In the genomic region with DNA sequence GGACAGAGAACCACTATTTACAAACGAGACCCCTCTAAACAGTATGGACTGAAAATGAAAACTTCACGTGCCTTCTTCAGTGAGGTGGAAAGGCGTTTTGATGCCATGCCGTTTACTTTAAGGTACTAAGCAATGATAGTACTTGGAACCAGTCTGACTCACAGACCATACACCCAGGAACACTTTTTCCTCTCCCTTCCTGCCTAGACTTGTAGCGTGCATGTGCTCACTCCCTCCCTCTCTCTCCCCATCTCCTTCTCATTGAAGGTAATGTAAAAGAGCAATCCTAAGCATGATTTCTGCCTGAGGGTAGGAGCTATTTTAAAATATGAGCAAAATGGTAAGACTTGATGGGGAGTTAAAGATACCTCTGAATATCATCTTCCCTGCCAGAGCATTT, we compare ENCODE assay signal across 22 cellular contexts.
"Had no signal": no experiment of that assay in that cellular context is flagged by ENCODE, and none has a peak within 500 bp of the region (broad histone marks: within the 10 kb centered on the region; RNA-seq: fewer than 3 reads in every experiment).

No MANE protein-coding gene starts in this region.

- H3K4me1 ChIP-seq: uterus had no signal

- H3K27ac ChIP-seq: brain microvascular endothelial cell, left ventricle myocardium inferior, neutrophil, parathyroid adenoma, SK-N-MC, tibial nerve, uterus had no signal

- H3K4me3 ChIP-seq: left ventricle myocardium inferior, SK-N-MC, tibial nerve, uterus had no signal

- H3K4me3 Mint-ChIP-seq: activated T-cell treated with anti-CD3 and anti-CD28 coated beads, Interleukin-2, amount 50 U/mL, for 72 hours; memory B cell; stimulated activated memory B cell treated with anti-CD40 and anti-IgM and Interleukin-4, amounts not matched to agents 10 μg/mL and 1 μg/mL and 100 μg/mL, for 72 hours; T-helper 2 cell treated with Interferon-gamma antibody and Interleukin-4, amounts not matched to agents 5 μg/mL and 100 μg/mL, for 36 hours had no signal

- H3K36me3 ChIP-seq: uterus had no signal

- H3K9me3 Mint-ChIP-seq: activated T-cell treated with anti-CD3 and anti-CD28 coated beads, Interleukin-2, amount 50 U/mL, for 72 hours; memory B cell; naive B cell; stimulated activated memory B cell treated with anti-CD40 and anti-IgM and Interleukin-4, amounts not matched to agents 10 μg/mL and 1 μg/mL and 100 μg/mL, for 72 hours; T-helper 2 cell treated with Interferon-gamma antibody and Interleukin-4, amounts not matched to agents 5 μg/mL and 100 μg/mL, for 36 hours had no signal

- H3K27me3 ChIP-seq: brain microvascular endothelial cell, neutrophil, tibial nerve, uterus had no signal

- H3K27ac Mint-ChIP-seq: activated T-cell treated with anti-CD3 and anti-CD28 coated beads, Interleukin-2, amount 50 U/mL, for 72 hours; memory B cell; stimulated activated memory B cell treated with anti-CD40 and anti-IgM and Interleukin-4, amounts not matched to agents 10 μg/mL and 1 μg/mL and 100 μg/mL, for 72 hours; T-helper 2 cell treated with Interferon-gamma antibody and Interleukin-4, amounts not matched to agents 5 μg/mL and 100 μg/mL, for 36 hours had no signal

- ATAC-seq: activated T-cell treated with anti-CD3 and anti-CD28 coated beads, Interleukin-2, amount 50 U/mL, for 72 hours; sciatic nerve; stimulated activated memory B cell treated with anti-CD40 and anti-IgM and Interleukin-4, amounts not matched to agents 10 μg/mL and 1 μg/mL and 100 μg/mL, for 72 hours had no signal

- H3K27me3 Mint-ChIP-seq: memory B cell; naive B cell; stimulated activated memory B cell treated with anti-CD40 and anti-IgM and Interleukin-4, amounts not matched to agents 10 μg/mL and 1 μg/mL and 100 μg/mL, for 72 hours had no signal

- DNase-seq: activated CD8-positive, alpha-beta memory T cell treated with anti-CD3 and anti-CD28 coated beads, Interleukin-2, amount 50 U/mL, for 4 hours; activated effector memory CD4-positive, alpha-beta T cell treated with anti-CD3 and anti-CD28 coated beads, Interleukin-2, amount 50 U/mL, for 16 hours; activated T-cell treated with anti-CD3 and anti-CD28 coated beads, Interleukin-2, amount 50 U/mL, for 72 hours; aorta; brain microvascular endothelial cell; cerebellar nuclear complex; dermis blood vessel endothelial cell; effector memory CD4-positive, alpha-beta T cell; kidney glomerular epithelial cell; left ventricle myocardium inferior; naive B cell; Right ventricle myocardium superior; stimulated activated CD4-positive, alpha-beta T cell treated with anti-CD3 and anti-CD28 coated beads, Interleukin-4, amount 100 ng/mL, for 24 hours; uterus had no signal

- H3K9me3 ChIP-seq: left ventricle myocardium inferior, neutrophil, tibial nerve, uterus had no signal
